ENCODE assay signal across 9 cellular contexts in genomic region chr22:20983081-20983745, GRCh38. TPM values are rescaled to one million over a fixed set of nuclear protein-coding genes. Genes with fewer than 3 reads are reported as not detected.
DNase-seq lines count a peak whose midpoint lies in the region; ATAC-seq, FAIRE-seq and TF ChIP-seq lines count a peak whose summit lies in the region.
"Had no signal": no experiment of that assay in that cellular context is flagged by ENCODE, and none has a peak within 500 bp of the region (broad histone marks: within the 10 kb centered on the region; RNA-seq: fewer than 3 reads in every experiment).

No MANE protein-coding gene starts in this region.

- CTCF ChIA-PET in CD8-positive, alpha-beta T cell (lab: Charles Lee), result interaction anchor here (1.1 to 1.6 kb wide), 2 partner anchors 20 to 98 kb away, joined by 3 to 4 read pairs; no protein-coding TSS in a partner anchor
- CTCF ChIA-PET in PC-3 (lab: Charles Lee), result no interaction called here

- peaks cover 16% of the 10 kb centered on the region for H3K79me2 ChIP-seq in PC-3 (ENCODE audit: low read length)

- in situ Hi-C loops in GM13976 (cut with MboI; ENCODE audit: low sequenced_read_pairs, unreplicated experiment), result no loop called here

- H3K27ac ChIP-seq in CD8-positive, alpha-beta T cell (ENCODE audit: low read depth, low read length), result no peak overlapping the region
- H3K27ac ChIP-seq in PC-3 (ENCODE audit: low read length) (no peak overlapping the region), endodermal cell (ENCODE audit: low read depth, low read length) (no peak overlapping the region), caudate nucleus (ENCODE audit: low read depth, low read length) (no peak overlapping the region)

- no TSS peak for BruUV-seq in PC-3 (replicated peaks; lab: Mats Ljungman, UMichigan)

- H3K4me3 Mint-ChIP-seq in CD8-positive, alpha-beta T cell, result peak overlapping the region; percentile 93
- H3K4me3 Mint-ChIP-seq in endodermal cell (peak overlapping the region; percentile 92), osteocyte (ENCODE audit: unreplicated experiment) (peak overlapping the region; percentile 100)

- peak overlapping the region; percentile 92 for H3K27ac Mint-ChIP-seq in CD8-positive, alpha-beta T cell
- H3K27ac Mint-ChIP-seq in endodermal cell, result no peak overlapping the region
- peak overlapping the region; percentile 92 for H3K27ac Mint-ChIP-seq in osteocyte (ENCODE audit: unreplicated experiment)

- no peaks in the 10 kb centered on the region for H4K20me1 ChIP-seq in PC-3 (ENCODE audit: low read length)

- no peak for ATAC-seq in CD8-positive, alpha-beta T cell
- no peak for ATAC-seq in PC-3

- H3K36me3 ChIP-seq in CD8-positive, alpha-beta T cell (ENCODE audit: insufficient read depth, low read length), result peaks cover 5% of the 10 kb centered on the region
- H3K36me3 ChIP-seq in PC-3 (ENCODE audit: low read depth, low read length) (no peaks in the 10 kb centered on the region; the same call in 1 of the 2 replicates), endodermal cell (ENCODE audit: control insufficient read depth, insufficient read depth, low read length) (peaks cover 24% of the 10 kb centered on the region)

- H3F3A ChIP-seq in PC-3 (ENCODE audit: low read length, unreplicated experiment), result no peaks in the 10 kb centered on the region

- intact Hi-C loops in CD8-positive, alpha-beta T cell (cut with DNase I, micrococcal nuclease), result no loop called here
- intact Hi-C loops in PC-3 (cut with micrococcal nuclease), result no loop called here

- no peaks in the 10 kb centered on the region for H3K9me3 ChIP-seq in CD8-positive, alpha-beta T cell (ENCODE audit: low read length)
- H3K9me3 ChIP-seq in PC-3 (ENCODE audit: low read length) (no peaks in the 10 kb centered on the region), endodermal cell (ENCODE audit: control insufficient read depth, low read length) (peaks cover 9% of the 10 kb centered on the region)

- peaks cover 31% of the 10 kb centered on the region for H3K4me1 ChIP-seq in CD8-positive, alpha-beta T cell (ENCODE audit: insufficient read depth, low read length)
- H3K4me1 ChIP-seq in PC-3 (ENCODE audit: insufficient read depth, low read length) (peaks cover 13% of the 10 kb centered on the region), endodermal cell (ENCODE audit: control insufficient read depth, insufficient read depth, low read length) (no peaks in the 10 kb centered on the region)

- H3K9ac ChIP-seq in PC-3 (ENCODE audit: low read length), result peak overlapping the region; percentile 88; the same call in 1 of the 2 replicates
- H3K9ac ChIP-seq in endodermal cell (ENCODE audit: extremely low read depth, low read length, poor library complexity, severe bottlenecking), result no peak overlapping the region

- peak overlapping the region; percentile 99 for H3K4me2 ChIP-seq in PC-3 (ENCODE audit: low read length)

- peaks cover 34% of the 10 kb centered on the region for H3K36me3 Mint-ChIP-seq in CD8-positive, alpha-beta T cell
- H3K36me3 Mint-ChIP-seq in endodermal cell (ENCODE audit: low read depth) (peaks cover 26% of the 10 kb centered on the region), osteocyte (ENCODE audit: unreplicated experiment) (peaks cover 21% of the 10 kb centered on the region)

- H3K27me3 ChIP-seq in CD8-positive, alpha-beta T cell (ENCODE audit: insufficient read depth, low read length), result no peaks in the 10 kb centered on the region
- no peaks in the 10 kb centered on the region for H3K27me3 ChIP-seq in PC-3 (ENCODE audit: low read length)
- H3K27me3 ChIP-seq in endodermal cell (ENCODE audit: control insufficient read depth, insufficient read depth, low read length, poor library complexity, severe bottlenecking), result no peaks in the 10 kb centered on the region

- H3K9me3 Mint-ChIP-seq in CD8-positive, alpha-beta T cell, result no peaks in the 10 kb centered on the region
- H3K9me3 Mint-ChIP-seq in endodermal cell, result peaks cover 9% of the 10 kb centered on the region
- H3K9me3 Mint-ChIP-seq in osteocyte (ENCODE audit: unreplicated experiment), result peaks cover 7% of the 10 kb centered on the region

- H3K9me2 ChIP-seq in PC-3 (replicated peaks; ENCODE audit: low read length), result no peaks in the 10 kb centered on the region

- 79 to 94% methylated on average over 2 to 5 of the region's 5 CpGs for WGBS in endodermal cell (ENCODE audit: insufficient coverage in 1 of 2, insufficient read length in 1 of 2), 2 experiments

- DNase-seq in CD8-positive, alpha-beta T cell, result no peak
- DNase-seq in PC-3, result no peak
- no peak for DNase-seq in endodermal cell
- no peak for DNase-seq in osteocyte (ENCODE audit: extremely low spot score, unreplicated experiment)
- no peak for DNase-seq in HTR-8/SVneo (ENCODE audit: insufficient read length, low spot score)
- no peak for DNase-seq in caudate nucleus (lab: John Stamatoyannopoulos, UW)
- DNase-seq in dedifferentiated amniotic fluid mesenchymal stem cell (ENCODE audit: extremely low spot score), result no peak
- DNase-seq in GM13976 (ENCODE audit: low spot score), result no peak

- no peak for TF ChIP-seq CTCF in CD8-positive, alpha-beta T cell (IDR thresholded peaks at IDR 0.05)
- TF ChIP-seq CTCF in PC-3 (conservative IDR thresholded peaks at IDR 0.05; ENCODE audit: low read depth, low read length) (no peak), endodermal cell (conservative IDR thresholded peaks at IDR 0.05) (no peak), osteocyte (IDR thresholded peaks at IDR 0.05) (no peak), GM13976 (IDR thresholded peaks at IDR 0.05; ENCODE audit: borderline replicate concordance, control extremely low read depth, extremely low read depth, insufficient read depth, missing control alignments) (no peak)

- peak overlapping the region; percentile 89; the same call in 1 of the 2 replicates for H2AFZ ChIP-seq in PC-3 (ENCODE audit: low read length)

- peak overlapping the region; percentile 58 for H3K4me3 ChIP-seq in CD8-positive, alpha-beta T cell (ENCODE audit: low read depth, low read length)
- H3K4me3 ChIP-seq in PC-3 (ENCODE audit: low read length), result peak overlapping the region; percentile 80
- H3K4me3 ChIP-seq in endodermal cell (ENCODE audit: low read length), result peak overlapping the region; percentile 94

- POLR2A ChIA-PET in CD8-positive, alpha-beta T cell (lab: Charles Lee), result interaction anchor here (2.5 kb wide), 1 partner anchor 16 kb away, joined by 8 read pairs; no protein-coding TSS in a partner anchor
- POLR2A ChIA-PET in PC-3 (lab: Charles Lee; ENCODE audit: unreplicated experiment), result no interaction called here

- FAIRE-seq in HTR-8/SVneo (lab: Jason Lieb, UNC), result no peak

- H3K27me3 Mint-ChIP-seq in CD8-positive, alpha-beta T cell (ENCODE audit: low read depth), result no peaks in the 10 kb centered on the region
- H3K27me3 Mint-ChIP-seq in endodermal cell (ENCODE audit: insufficient read depth), result peaks cover 17% of the 10 kb centered on the region
- H3K27me3 Mint-ChIP-seq in osteocyte (ENCODE audit: unreplicated experiment), result no peaks in the 10 kb centered on the region

- H3K4me1 Mint-ChIP-seq in CD8-positive, alpha-beta T cell (ENCODE audit: low read depth), result peaks cover 43% of the 10 kb centered on the region
- peaks cover 27% of the 10 kb centered on the region for H3K4me1 Mint-ChIP-seq in endodermal cell
- peaks cover 28% of the 10 kb centered on the region for H3K4me1 Mint-ChIP-seq in osteocyte (ENCODE audit: unreplicated experiment)

RNA-seq across cellular contexts. Expression of gene LZTR1, which starts 1.1 kb away (rescaled TPM):
- 10 to 100 TPM; 42.8 to 44.8 TPM for total RNA-seq in CD8-positive, alpha-beta T cell
- total RNA-seq in PC-3 (2014; rRNA removed), result 41.0 and 49.3 TPM in 2 replicates
- 10 to 100 TPM; 56.5 to 73.2 TPM for total RNA-seq in endodermal cell
- polyA plus RNA-seq in endodermal cell (2013, experiment 1 of 2), result 38.3 TPM
- 33.0 TPM for polyA plus RNA-seq in endodermal cell (2013, experiment 2 of 2)
- total RNA-seq in osteocyte, result 89.4 and 91.5 TPM in 2 replicates

RNA-seq across cellular contexts. Expression of gene AIFM3, which starts 16.2 kb away (rescaled TPM):
- under 1 TPM in 1 of 2 experiments, not detected in 1; 0.39 TPM for total RNA-seq in CD8-positive, alpha-beta T cell
- total RNA-seq in PC-3 (2014; rRNA removed), result 0.98 and 1.5 TPM in 2 replicates
- total RNA-seq in endodermal cell, result 1 to 10 TPM; 1.8 to 2.7 TPM
- polyA plus RNA-seq in endodermal cell (2013, experiment 1 of 2), result 0.43 TPM
- polyA plus RNA-seq in endodermal cell (2013, experiment 2 of 2), result 0.70 TPM
- 0.65 and 0.99 TPM in 2 replicates for total RNA-seq in osteocyte
- total RNA-seq: LHCN-M2 had no signal

RNA-seq across cellular contexts. Expression of gene THAP7, which starts 18.7 kb away (rescaled TPM):
- total RNA-seq in CD8-positive, alpha-beta T cell, result 10 to 100 TPM; 71.2 to 73.6 TPM
- total RNA-seq in PC-3 (2014; rRNA removed) (43.0 and 44.3 TPM in 2 replicates), endodermal cell (10 to 100 TPM; 16.6 to 19.6 TPM), osteocyte (24.8 and 27.0 TPM in 2 replicates)
- polyA plus RNA-seq in endodermal cell (2013, experiment 1 of 2), result 21.8 TPM
- polyA plus RNA-seq in endodermal cell (2013, experiment 2 of 2), result 21.4 TPM

RNA-seq across cellular contexts. Expression of gene P2RX6, which starts 31.8 kb away (rescaled TPM):
- total RNA-seq in CD8-positive, alpha-beta T cell, result under 1 TPM; 0.30 to 0.36 TPM
- 1.1 TPM in 1 of 2 replicates, not detected in the other for total RNA-seq in PC-3 (2014; rRNA removed)
- total RNA-seq in endodermal cell, result 1 to 10 TPM in 1 of 2 donors, under 1 TPM in 1; 0.73 to 1.9 TPM
- 1.4 TPM for polyA plus RNA-seq in endodermal cell (2013, experiment 1 of 2)
- polyA plus RNA-seq in endodermal cell (2013, experiment 2 of 2), result 1.3 TPM
- total RNA-seq in osteocyte, result 2.6 and 3.5 TPM in 2 replicates

RNA-seq across cellular contexts. Expression of gene SLC7A4, which starts 49.1 kb away (rescaled TPM):
- total RNA-seq in CD8-positive, alpha-beta T cell, result not detected
- total RNA-seq in PC-3 (2014; rRNA removed), result not detected in 2 replicates
- under 1 TPM; 0.33 to 0.49 TPM for total RNA-seq in endodermal cell
- polyA plus RNA-seq in endodermal cell (2013, experiment 1 of 2), result 0.61 TPM
- polyA plus RNA-seq in endodermal cell (2013, experiment 2 of 2), result 0.50 TPM
- not detected in 2 replicates for total RNA-seq in osteocyte
